ENCODE assay signal across 8 cellular contexts in genomic region chr7:151249732-151250072, GRCh38. TPM values are rescaled to one million over a fixed set of nuclear protein-coding genes. Genes with fewer than 3 reads are reported as not detected.
DNase-seq lines count a peak whose midpoint lies in the region; ATAC-seq lines count a peak whose summit lies in the region.

No MANE protein-coding gene starts in this region.

- peaks cover 12% of the 10 kb centered on the region for H3K79me2 ChIP-seq in ACC112 (ENCODE audit: control insufficient read depth, insufficient read depth, low read length, unreplicated experiment)

- H3K9me3 Mint-ChIP-seq in effector memory CD8-positive, alpha-beta T cell = no peaks in the 10 kb centered on the region

- peaks cover 69 to 88% of the 10 kb centered on the region in 2 donors for H3K27me3 Mint-ChIP-seq in effector memory CD8-positive, alpha-beta T cell

- ATAC-seq in effector memory CD8-positive, alpha-beta T cell (replicated peaks) = no peak
- ATAC-seq in GM19351 (IDR thresholded peaks at IDR 0.05; ENCODE audit: unreplicated experiment) (no peak), HG02852 (IDR thresholded peaks at IDR 0.05; ENCODE audit: unreplicated experiment) (no peak), GM21825 (IDR thresholded peaks at IDR 0.05; ENCODE audit: unreplicated experiment) (no peak)

- H3K4me3 ChIP-seq in ACC112 (ENCODE audit: low read depth, low read length) = peak overlapping the region; percentile 82

- H3K4me3 Mint-ChIP-seq in effector memory CD8-positive, alpha-beta T cell = peak overlapping the region; percentile 79 to 80

- H2AFZ ChIP-seq in ACC112 (ENCODE audit: low read length, unreplicated experiment) = peak overlapping the region; percentile 20

- H3K27ac Mint-ChIP-seq in effector memory CD8-positive, alpha-beta T cell = no peak overlapping the region

- H3K4me1 Mint-ChIP-seq in effector memory CD8-positive, alpha-beta T cell (ENCODE audit: low read depth in 2 of 2) = peaks cover 24 to 34% of the 10 kb centered on the region in 2 donors

- H3K36me3 ChIP-seq in ACC112 (ENCODE audit: insufficient read depth, low read length) = no peaks in the 10 kb centered on the region

- peak; percentile 94 for DNase-seq in HuH-7.5 (ENCODE audit: low spot score)
- DNase-seq in effector memory CD8-positive, alpha-beta T cell = no peak
- DNase-seq in myocyte (ENCODE audit: low read depth) = peak; percentile 94
- no peak for DNase-seq in NCI-H446 (lab: John Stamatoyannopoulos, UW)

- peaks cover 4% of the 10 kb centered on the region for H3K36me3 Mint-ChIP-seq in effector memory CD8-positive, alpha-beta T cell (ENCODE audit: insufficient read depth)

- peak overlapping the region; percentile 70 for H3K27ac ChIP-seq in ACC112 (ENCODE audit: low read depth, low read length)

- no peaks in the 10 kb centered on the region for H3K27me3 ChIP-seq in ACC112 (ENCODE audit: insufficient read depth, low read length)

- H3K4me1 ChIP-seq in ACC112 (ENCODE audit: control insufficient read depth, insufficient read depth, low read length, unreplicated experiment) = peaks cover 45% of the 10 kb centered on the region

RNA-seq across cellular contexts. Expression of gene SMARCD3, which starts 1.2 kb away (rescaled TPM):
- total RNA-seq in myocyte = 251 and 274 TPM in 2 replicates
- polyA plus RNA-seq in myocyte (2012) = 138 TPM

RNA-seq across cellular contexts. Expression of gene CHPF2, which starts 17.4 kb away (rescaled TPM):
- total RNA-seq in myocyte = 136 and 142 TPM in 2 replicates
- 96.0 TPM for polyA plus RNA-seq in myocyte (2012)

RNA-seq across cellular contexts. Expression of gene ABCF2, which starts 22.7 kb away (rescaled TPM):
- total RNA-seq in myocyte = 102 and 105 TPM in 2 replicates
- 56.1 TPM for polyA plus RNA-seq in myocyte (2012)

RNA-seq across cellular contexts. Expression of gene H2BK1, which starts 39.4 kb away (rescaled TPM):
- total RNA-seq in myocyte = not detected in 2 replicates
- polyA plus RNA-seq in myocyte (2012) = not detected

Comparison
In these comparisons a context has a peak if more than half of its experiments do, and no peak if none do; other contexts are left out.
1. DNase-seq: peak in HuH-7.5 (single experiment) and myocyte (single experiment); none in effector memory CD8-positive, alpha-beta T cell (0 of 3) and NCI-H446 (0 of 2).